ENCODE assay signal across 17 cellular contexts in genomic region chr2:230657462-230657861, GRCh38. TPM values are rescaled to one million over a fixed set of nuclear protein-coding genes. Genes with fewer than 3 reads are reported as not detected.
A peak's percentile ranks its signal among the peaks of the same experiment; 100 is the strongest.
DNase-seq lines count a peak whose midpoint lies in the region; ATAC-seq lines count a peak whose summit lies in the region.
"Had no signal": no experiment of that assay in that cellular context is flagged by ENCODE, and none has a peak within 500 bp of the region (broad histone marks: within the 10 kb centered on the region; RNA-seq: fewer than 3 reads in every experiment).

No MANE protein-coding gene starts in this region.

- H3K27me3 ChIP-seq in SJCRH30 = no peaks in the 10 kb centered on the region
- H3K27me3 ChIP-seq: suprapubic skin had no signal

- H3K36me3 ChIP-seq in KOPT-K1 (ENCODE audit: insufficient read depth, low read length) (no peaks in the 10 kb centered on the region), SJCRH30 (no peaks in the 10 kb centered on the region)
- H3K36me3 ChIP-seq: suprapubic skin had no signal

- ATAC-seq in GM19395 (IDR thresholded peaks at IDR 0.05; ENCODE audit: unreplicated experiment) = no peak
- no peak for ATAC-seq in HG02588 (IDR thresholded peaks at IDR 0.05; ENCODE audit: unreplicated experiment)
- ATAC-seq: left lobe of liver, sciatic nerve had no signal

- H3K27me3 Mint-ChIP-seq in activated naive CD4-positive, alpha-beta T cell treated with anti-CD3 and anti-CD28 coated beads for 36 hours (ENCODE audit: low read depth) = no peaks in the 10 kb centered on the region
- no peaks in the 10 kb centered on the region for H3K27me3 Mint-ChIP-seq in activated naive CD8-positive, alpha-beta T cell

- H3K9me3 Mint-ChIP-seq in activated naive CD4-positive, alpha-beta T cell treated with anti-CD3 and anti-CD28 coated beads for 36 hours = no peaks in the 10 kb centered on the region
- H3K9me3 Mint-ChIP-seq in activated naive CD8-positive, alpha-beta T cell (ENCODE audit: low read depth) = no peaks in the 10 kb centered on the region

- no peaks in the 10 kb centered on the region for H3K4me1 ChIP-seq in SJCRH30

- no peak for DNase-seq in activated naive CD4-positive, alpha-beta T cell treated with anti-CD3 and anti-CD28 coated beads for 36 hours
- DNase-seq in activated naive CD4-positive, alpha-beta T cell treated with Interleukin-2 at 50 U/mL for 16 hours = no peak
- DNase-seq in posterior vena cava (ENCODE audit: low spot score) = peak; percentile 42
- no peak for DNase-seq in SJCRH30
- DNase-seq: ACHN, Calu3, GM23248, NCI-H1092 treated with DMSO at 0.1 percent for 48 hours, NCI-H2171, NCI-H774 had no signal

- peak overlapping the region; percentile 94 for H3K27ac Mint-ChIP-seq in activated naive CD4-positive, alpha-beta T cell treated with anti-CD3 and anti-CD28 coated beads for 36 hours
- peak overlapping the region; percentile 89 for H3K27ac Mint-ChIP-seq in activated naive CD8-positive, alpha-beta T cell

- H3K27ac ChIP-seq in KOPT-K1 (ENCODE audit: low read depth, low read length, poor library complexity, severe bottlenecking) = peak overlapping the region; percentile 99
- no peak overlapping the region for H3K27ac ChIP-seq in SJCRH30
- H3K27ac ChIP-seq: GM23248, suprapubic skin had no signal

- no peaks in the 10 kb centered on the region for H3K36me3 Mint-ChIP-seq in activated naive CD4-positive, alpha-beta T cell treated with anti-CD3 and anti-CD28 coated beads for 36 hours (ENCODE audit: low read depth)
- no peaks in the 10 kb centered on the region for H3K36me3 Mint-ChIP-seq in activated naive CD8-positive, alpha-beta T cell

- CTCF ChIA-PET in activated naive CD4-positive, alpha-beta T cell treated with anti-CD3 and anti-CD28 coated beads for 36 hours (lab: Charles Lee) = interaction anchor here (1.0 to 1.3 kb wide), 2 partner anchors 13 to 44 kb away, joined by 4 to 6 read pairs; no protein-coding TSS in a partner anchor

- no peaks in the 10 kb centered on the region for H3K9me3 ChIP-seq in KOPT-K1 (ENCODE audit: insufficient read depth, low read length, poor library complexity, severe bottlenecking)
- no peaks in the 10 kb centered on the region for H3K9me3 ChIP-seq in SJCRH30 (replicated peaks)
- H3K9me3 ChIP-seq: suprapubic skin had no signal

- no peak overlapping the region for H3K4me3 Mint-ChIP-seq in activated naive CD4-positive, alpha-beta T cell treated with anti-CD3 and anti-CD28 coated beads for 36 hours
- peak overlapping the region; percentile 27 for H3K4me3 Mint-ChIP-seq in activated naive CD8-positive, alpha-beta T cell

- no peak overlapping the region for H3K4me3 ChIP-seq in SJCRH30
- H3K4me3 ChIP-seq: GM23248, suprapubic skin had no signal

- intact Hi-C loops in activated naive CD4-positive, alpha-beta T cell treated with anti-CD3 and anti-CD28 coated beads for 36 hours (cut with micrococcal nuclease) = no loop called here
- intact Hi-C loops in posterior vena cava (cut with DNase I) = no loop called here

- peaks cover 74% of the 10 kb centered on the region for H3K4me1 Mint-ChIP-seq in activated naive CD4-positive, alpha-beta T cell treated with anti-CD3 and anti-CD28 coated beads for 36 hours (ENCODE audit: low read depth)
- H3K4me1 Mint-ChIP-seq in activated naive CD8-positive, alpha-beta T cell (ENCODE audit: low read depth) = peaks cover 82% of the 10 kb centered on the region

RNA-seq across cellular contexts. Expression of gene CAB39, which starts 55.2 kb away (rescaled TPM):
- 10 to 100 TPM; 86.6 to 97.5 TPM for total RNA-seq in activated naive CD4-positive, alpha-beta T cell treated with anti-CD3 and anti-CD28 coated beads for 36 hours
- total RNA-seq in posterior vena cava = 10 to 100 TPM; 62.3 to 76.0 TPM
- total RNA-seq in SJCRH30 (2014; rRNA removed; shearing (Covaris generic)) = 51.4 and 53.5 TPM in 2 replicates
